10 cellular contexts compared by ENCODE assay signal in the genomic region with DNA sequence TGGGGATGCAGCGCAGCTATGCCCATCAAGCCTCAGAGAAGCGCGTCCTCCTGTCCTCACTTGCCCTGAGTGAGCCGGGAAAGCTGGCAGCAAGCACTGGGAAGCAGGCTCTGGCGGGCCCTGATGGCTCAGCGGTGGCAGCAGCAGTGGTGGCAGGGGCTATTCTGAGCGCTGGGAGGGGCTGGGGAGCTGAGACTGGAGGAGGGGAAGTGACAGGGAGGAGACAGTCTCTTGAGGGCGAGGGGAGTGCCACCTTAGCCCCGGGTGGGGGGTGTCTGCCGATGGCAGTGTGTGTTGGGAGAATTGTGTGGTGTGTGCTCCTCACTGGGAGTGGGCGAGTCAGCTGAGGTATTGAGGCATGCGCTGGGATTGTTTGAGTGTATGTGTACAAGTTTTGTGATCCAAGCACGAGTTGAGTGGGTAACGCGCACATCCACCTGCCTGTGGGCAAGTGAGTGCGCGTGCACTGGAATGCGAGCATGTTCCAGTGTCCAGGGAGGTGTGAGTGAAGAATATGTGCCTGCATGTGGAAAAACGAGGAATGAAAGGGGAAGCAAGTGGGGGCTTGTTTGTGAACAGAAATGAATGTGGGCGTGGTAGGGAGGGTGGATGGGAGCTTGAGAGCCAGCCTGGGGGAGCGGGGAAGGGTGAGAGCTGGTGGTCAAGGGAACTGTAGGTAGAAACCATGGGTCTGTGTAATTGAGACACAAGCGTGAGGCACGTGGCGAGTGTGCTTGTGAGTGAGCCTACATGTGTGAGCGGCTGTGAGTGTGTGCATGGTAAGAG. TPM values are rescaled to one million over a fixed set of nuclear protein-coding genes. Genes with fewer than 3 reads are reported as not detected.
A peak's percentile ranks its signal among the peaks of the same experiment; 100 is the strongest.
DNase-seq lines count a peak whose midpoint lies in the region; ATAC-seq and TF ChIP-seq lines count a peak whose summit lies in the region.
"Had no signal": no experiment of that assay in that cellular context is flagged by ENCODE, and none has a peak within 500 bp of the region (broad histone marks: within the 10 kb centered on the region; RNA-seq: fewer than 3 reads in every experiment).

No MANE protein-coding gene starts in this region.

- ATAC-seq in heart right ventricle (peak in 7 of 8 donors; percentile 22 to 75 (median 66)), sciatic nerve (no peak)

- peak in 3 of 9 donors; percentile 19 to 31 (median 21) for TF ChIP-seq CTCF in heart right ventricle (IDR thresholded peaks at IDR 0.05)
- TF ChIP-seq CTCF in esophagus muscularis mucosa (IDR thresholded peaks at IDR 0.05): no peak

- H3K27me3 ChIP-seq in heart right ventricle (peaks cover 0 to 30% (median 14%) of the 10 kb centered on the region in 7 donors), esophagus muscularis mucosa (peaks cover 0 to 9% (median 2%) of the 10 kb centered on the region in 4 donors)

- intact Hi-C loops in heart right ventricle (cut with DNase I): no loop called here
- intact Hi-C loops in sciatic nerve (cut with DNase I): no loop called here
- intact Hi-C loops in esophagus muscularis mucosa (cut with DNase I): no loop called here

- H3K36me3 ChIP-seq in heart right ventricle (no peaks in the 10 kb centered on the region), esophagus muscularis mucosa (no peaks in the 10 kb centered on the region)

- H3K27ac ChIP-seq in heart right ventricle (peak overlapping the region in 6 of 10 donors; percentile 42 to 88 (median 68)), esophagus muscularis mucosa (replicated peaks in 1 of 4) (no peak overlapping the region)

- peaks cover 19 to 61% (median 37%) of the 10 kb centered on the region in 9 donors for H3K4me1 ChIP-seq in heart right ventricle
- peaks cover 43 to 55% (median 51%) of the 10 kb centered on the region in 4 donors for H3K4me1 ChIP-seq in esophagus muscularis mucosa

- WGBS in heart right ventricle, 2 donors: 50 to 56% methylated on average over 25 of the region's 25 CpGs
- WGBS in esophagus muscularis mucosa: 68% methylated on average over 25 of the region's 25 CpGs

- DNase-seq in GM03348 (ENCODE audit: low spot score) (peak; percentile 17), NCI-H2171 (lab: John Stamatoyannopoulos, UW) (peak; percentile 61), heart right ventricle (peak; percentile 64 to 72), sciatic nerve (ENCODE audit: low spot score) (peak; percentile 59), NCI-H1930 (lab: John Stamatoyannopoulos, UW) (no peak), midbrain (lab: John Stamatoyannopoulos, UW) (no peak), esophagus muscularis mucosa (ENCODE audit: extremely low spot score) (no peak)
- DNase-seq: activated naive CD4-positive, alpha-beta T cell treated with anti-CD3 and anti-CD28 coated beads, Interleukin-2, amount 50 U/mL, for 16 hours; NCI-H187 had no signal

- no peak for TF ChIP-seq POLR2A in esophagus muscularis mucosa (IDR thresholded peaks at IDR 0.05; ENCODE audit: low read depth)

- H3K4me3 ChIP-seq in heart right ventricle (no peak overlapping the region), esophagus muscularis mucosa (no peak overlapping the region)
- H3K4me3 ChIP-seq: lung had no signal

- H3K9me3 ChIP-seq in heart right ventricle (no peaks in the 10 kb centered on the region), esophagus muscularis mucosa (peaks cover 0 to 3% (median 0%) of the 10 kb centered on the region in 4 donors)

- TF ChIP-seq EP300 in esophagus muscularis mucosa (IDR thresholded peaks at IDR 0.05): no peak

RNA-seq across cellular contexts. Expression of gene FOXO6, which starts 2.9 kb away (rescaled TPM):
- total RNA-seq in heart right ventricle (1 to 10 TPM in 8 of 10 donors, under 1 TPM in 2; 0.30 to 2.6 (median 1.4) TPM), sciatic nerve (1.7 TPM), esophagus muscularis mucosa (1 to 10 TPM in 1 of 4 donors, under 1 TPM in 3; 0.33 to 1.3 (median 0.53) TPM)
- under 1 TPM; 0.77 to 0.95 TPM for polyA plus RNA-seq in heart right ventricle

Comparison
In these comparisons a context has a peak if more than half of its experiments do, and no peak if none do; other contexts are left out.
1. DNase-seq: peak in GM03348 (single experiment), NCI-H2171 (single experiment), heart right ventricle (2 of 2) and sciatic nerve (single experiment); none in NCI-H1930 (0 of 2), midbrain (single experiment) and esophagus muscularis mucosa (single experiment).
2. H3K27ac ChIP-seq: peak in heart right ventricle (6 of 10); none in esophagus muscularis mucosa (0 of 4).